In genomic region chr5:179325296-179326031, GRCh38 we compare ENCODE assay signal across 25 cellular contexts. TPM values are rescaled to one million over a fixed set of nuclear protein-coding genes. Genes with fewer than 3 reads are reported as not detected.
A peak's percentile ranks its signal among the peaks of the same experiment; 100 is the strongest.
DNase-seq lines count a peak whose midpoint lies in the region; ATAC-seq, FAIRE-seq and TF ChIP-seq lines count a peak whose summit lies in the region.
"Had no signal": no experiment of that assay in that cellular context is flagged by ENCODE, and none has a peak within 500 bp of the region (broad histone marks: within the 10 kb centered on the region; RNA-seq: fewer than 3 reads in every experiment).

No MANE protein-coding gene starts in this region.

- intact Hi-C loops in kidney (cut with DNase I) (no loop called here), sciatic nerve (cut with DNase I) (no loop called here)

- H3K9me2 ChIP-seq in GM23248 (ENCODE audit: insufficient read depth), result no peaks in the 10 kb centered on the region

- H3K4me3 ChIP-seq in GM23248 (no peak overlapping the region), coronary artery (peak overlapping the region; percentile 37), kidney (ENCODE audit: low read length in 2 of 2) (no peak overlapping the region)
- H3K4me3 ChIP-seq: MG63, SJSA1, stomach had no signal

- H3K4me2 ChIP-seq in GM23248 (ENCODE audit: unreplicated experiment), result no peak overlapping the region

- peaks cover 94% of the 10 kb centered on the region for H3K79me2 ChIP-seq in GM23248 (ENCODE audit: insufficient read depth)

- H3K27ac ChIP-seq in GM23248, result peak overlapping the region; percentile 64
- H3K27ac ChIP-seq in coronary artery, result peak overlapping the region; percentile 15 to 50
- no peak overlapping the region for H3K27ac ChIP-seq in kidney (ENCODE audit: low read depth in 2 of 2, low read length in 2 of 2)
- H3K27ac ChIP-seq: neutrophil, SJSA1 had no signal

- DNase-seq in GM23248 (no peak), coronary artery (ENCODE audit: low spot score) (no peak), kidney (peak; percentile 68), sciatic nerve (ENCODE audit: low spot score) (no peak)
- DNase-seq in stimulated activated naive CD4-positive, alpha-beta T cell treated with Interleukin-2 at 50 U/mL for 16 hours (lab: John Stamatoyannopoulos, UW), result no peak
- DNase-seq in activated CD4-positive, alpha-beta T cell treated with anti-CD3 and anti-CD28 coated beads for 48 hours, result no peak
- DNase-seq: activated B cell treated with CpG ODN at 0.5 μM for 24 hours; activated CD8-positive, alpha-beta T cell treated with anti-CD3 and anti-CD28 coated beads for 36 hours; activated naive CD4-positive, alpha-beta T cell treated with Interleukin-2 at 50 U/mL for 16 hours; activated T-cell treated with anti-CD3 and anti-CD28 coated beads, Interleukin-2, amount 50 U/mL, for 1 hour; DMS153; GF-D8; HCEC 1CT; MG63; NCI-H146; NCI-H2227 treated with DMSO at 0.1 percent for 48 hours; NCI-H774; stimulated activated CD4-positive, alpha-beta T cell treated with anti-CD3 and anti-CD28 coated beads, Interleukin-4, amount 100 ng/mL, for 1 hour; stomach had no signal

- peak; percentile 7 for ATAC-seq in sciatic nerve
- ATAC-seq in GM18511 (IDR thresholded peaks at IDR 0.05; ENCODE audit: unreplicated experiment), result no peak
- no peak for ATAC-seq in GM19455 (IDR thresholded peaks at IDR 0.05; ENCODE audit: unreplicated experiment)
- ATAC-seq: activated CD8-positive, alpha-beta T cell treated with anti-CD3 and anti-CD28 coated beads for 36 hours had no signal

- no peaks in the 10 kb centered on the region for H3K27me3 ChIP-seq in GM23248 (replicated peaks; ENCODE audit: insufficient read depth)
- H3K27me3 ChIP-seq: ascending aorta, MG63, SJSA1 had no signal

- TF ChIP-seq CTCF in coronary artery (IDR thresholded peaks at IDR 0.05) (no peak), kidney (IDR thresholded peaks at IDR 0.05; ENCODE audit: borderline replicate concordance, extremely low read depth, insufficient read depth) (no peak)

- 0 out of 2 replicates have a peak overlapping the region, but pooled peaks have one; percentile 25 for H2AFZ ChIP-seq in GM23248

- WGBS in GM23248 (ENCODE audit: low coverage in 1 of 2, low lambda C conversion rate in 2 of 2, missing lambda C conversion rate in 2 of 2), 2 experiments, result 86 to 89% methylated on average over 24 to 27 of the region's 28 CpGs

- H3K9ac ChIP-seq in GM23248, result peak overlapping the region; percentile 52
- H3K9ac ChIP-seq in kidney (ENCODE audit: low read length in 2 of 2), result no peak overlapping the region

- no peaks in the 10 kb centered on the region for H3F3A ChIP-seq in GM23248 (ENCODE audit: insufficient read depth)

- no peak for FAIRE-seq in kidney (lab: Jason Lieb, UNC)

- H3K9me3 ChIP-seq in GM23248 (ENCODE audit: low read depth), result no peaks in the 10 kb centered on the region
- no peaks in the 10 kb centered on the region for H3K9me3 ChIP-seq in kidney (ENCODE audit: control insufficient read depth in 1 of 2, low read length in 2 of 2)
- H3K9me3 ChIP-seq: ascending aorta, MG63, neutrophil, stomach had no signal

- H4K20me1 ChIP-seq in GM23248 (ENCODE audit: insufficient read depth), result no peaks in the 10 kb centered on the region

- in situ Hi-C loops in GM23248 (cut with MboI), result no loop called here

- H3K36me3 ChIP-seq in GM23248 (ENCODE audit: low read depth) (no peaks in the 10 kb centered on the region), kidney (ENCODE audit: control insufficient read depth in 1 of 2, insufficient read depth in 2 of 2, low read length in 2 of 2) (no peaks in the 10 kb centered on the region)
- H3K36me3 ChIP-seq: ascending aorta, neutrophil, SJSA1, stomach had no signal

- H3K4me1 ChIP-seq in GM23248 (ENCODE audit: insufficient read depth), result peaks cover 25% of the 10 kb centered on the region
- H3K4me1 ChIP-seq in kidney (ENCODE audit: control insufficient read depth in 1 of 2, insufficient read depth in 1 of 2, low read depth in 1 of 2, low read length in 2 of 2), result no peaks in the 10 kb centered on the region
- H3K4me1 ChIP-seq: ascending aorta, SJSA1, stomach had no signal

RNA-seq across cellular contexts. Expression of gene ADAMTS2, which starts 19.8 kb away (rescaled TPM):
- total RNA-seq in GM23248 (2014; rRNA removed; shearing (Covaris generic)), result 132 and 141 TPM in 2 replicates
- polyA plus RNA-seq in GM23248 (2016; fragmentation: Nextera tagmentation; extraction: Ambion mirVana), result 61.3 and 62.0 TPM in 2 replicates
- total RNA-seq in kidney, result 13.6 TPM
- 2.0 TPM for polyA plus RNA-seq in kidney (ENCODE audit: insufficient read depth, low read depth, low replicate concordance)
- total RNA-seq in sciatic nerve, result 25.3 TPM
- total RNA-seq: activated B cell treated with CpG ODN at 0.5 μM for 24 hours; activated CD8-positive, alpha-beta T cell treated with anti-CD3 and anti-CD28 coated beads for 36 hours; T-helper 2 cell treated with Interferon-gamma antibody and Interleukin-4, amounts not matched to agents 100 ng/mL and 5 ng/mL, for 36 hours had no signal

Comparison
In these comparisons a context has a peak if more than half of its experiments do, and no peak if none do; other contexts are left out.
1. H3K27ac ChIP-seq: peak in GM23248 (single experiment) and coronary artery (2 of 2); none in kidney (0 of 2).